In the genomic region with DNA sequence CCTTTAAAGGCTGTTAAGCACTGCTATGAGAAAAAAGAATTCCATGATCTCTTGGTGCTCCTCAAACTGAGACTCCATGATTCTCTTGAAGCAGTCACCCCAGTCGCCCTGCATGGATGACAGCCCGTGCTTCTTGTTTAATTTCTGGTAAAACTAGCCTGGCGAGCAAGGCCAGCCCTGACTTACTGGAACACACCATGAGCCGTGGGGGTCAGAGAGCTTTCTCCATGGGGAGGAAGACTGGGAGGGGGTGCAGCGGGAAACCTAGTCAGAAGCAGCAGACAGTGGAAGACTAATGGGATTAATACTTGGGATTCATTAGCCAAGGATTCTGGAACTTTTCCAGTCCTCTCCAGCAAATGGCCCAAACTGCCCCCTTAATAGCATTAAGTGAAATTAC, we compare ENCODE assay signal across 28 cellular contexts. TPM values are rescaled to one million over a fixed set of nuclear protein-coding genes. Genes with fewer than 3 reads are reported as not detected.
DNase-seq lines count a peak whose midpoint lies in the region; ATAC-seq, FAIRE-seq and TF ChIP-seq lines count a peak whose summit lies in the region.
"Had no signal": no experiment of that assay in that cellular context is flagged by ENCODE, and none has a peak within 500 bp of the region (broad histone marks: within the 10 kb centered on the region; RNA-seq: fewer than 3 reads in every experiment).

No MANE protein-coding gene starts in this region.

- no peaks in the 10 kb centered on the region for H3K4me1 ChIP-seq in esophagus muscularis mucosa
- H3K4me1 ChIP-seq: BLaER1 treated with 17β-estradiol and CSF1 and Interleukin-3, amounts not matched to agents 10 nM and 100 nM; SJSA1 had no signal

- H3K4me3 Mint-ChIP-seq in nephron, result no peak overlapping the region
- H3K4me3 Mint-ChIP-seq: CD4-positive, alpha-beta T cell had no signal

- WGBS in esophagus muscularis mucosa, result 88% methylated on average over 5 of the region's 5 CpGs

- H3K9me3 Mint-ChIP-seq in nephron, result peaks cover 13% of the 10 kb centered on the region

- H3K36me3 ChIP-seq in esophagus muscularis mucosa, result no peaks in the 10 kb centered on the region
- H3K36me3 ChIP-seq: BLaER1 treated with 17β-estradiol and CSF1 and Interleukin-3, amounts not matched to agents 10 nM and 100 nM; MG63; SJSA1 had no signal

- no peaks in the 10 kb centered on the region for H3K27me3 ChIP-seq in esophagus muscularis mucosa
- H3K27me3 ChIP-seq: BLaER1 treated with 17β-estradiol and CSF1 and Interleukin-3, amounts not matched to agents 10 nM and 100 nM had no signal

- TF ChIP-seq EP300 in esophagus muscularis mucosa (IDR thresholded peaks at IDR 0.05), result no peak

- peaks cover 12% of the 10 kb centered on the region for H3K27me3 Mint-ChIP-seq in nephron (ENCODE audit: low read depth)

- DNase-seq in D721Med (ENCODE audit: insufficient read length, low spot score) (no peak), NCI-H524 treated with DMSO at 0.1 percent for 48 hours (lab: John Stamatoyannopoulos, UW) (peak; percentile 14), esophagus muscularis mucosa (ENCODE audit: extremely low spot score) (peak; percentile 72), urothelium cell line (ENCODE audit: low spot score) (no peak), SHP77 treated with DMSO at 0.1 percent for 48 hours (lab: John Stamatoyannopoulos, UW) (no peak)
- DNase-seq: CD4-positive, alpha-beta T cell; GM23248; H7; KG1; MG63; NCI-H1105 treated with DMSO at 0.1 percent for 48 hours; NCI-H146; NCI-H1930; NCI-H510A; NCI-H748 treated with DMSO at 0.1 percent for 48 hours; NK-92 treated with Interleukin-12 subunit alpha and Interleukin-12 subunit beta, amount 100 ng/mL, for 24 hours; PC-3 had no signal

- no peak overlapping the region for H3K27ac ChIP-seq in esophagus muscularis mucosa (replicated peaks in 1 of 4)
- H3K27ac ChIP-seq: BLaER1 treated with 17β-estradiol and CSF1 and Interleukin-3, amounts not matched to agents 10 nM and 100 nM; GM23248; SJSA1 had no signal

- TF ChIP-seq CTCF in D721Med (IDR thresholded peaks at IDR 0.05; ENCODE audit: insufficient read depth, missing control alignments) (no peak), esophagus muscularis mucosa (IDR thresholded peaks at IDR 0.05) (no peak), nephron (IDR thresholded peaks at IDR 0.05; ENCODE audit: unreplicated experiment in 3 of 3) (no peak)

- H3K27ac Mint-ChIP-seq in nephron, result peak overlapping the region in 2 of 3 experiments; percentile 22 to 81
- H3K27ac Mint-ChIP-seq: CD4-positive, alpha-beta T cell had no signal

- H3K36me3 Mint-ChIP-seq in nephron (ENCODE audit: low read depth), result no peaks in the 10 kb centered on the region

- FAIRE-seq in D721Med (lab: Jason Lieb, UNC), result peak; percentile 86
- FAIRE-seq in urothelium cell line (lab: Jason Lieb, UNC), result no peak
- FAIRE-seq: A204.1, G401.6, GM19239 had no signal

- no peak overlapping the region for H3K4me3 ChIP-seq in esophagus muscularis mucosa
- H3K4me3 ChIP-seq: BLaER1 treated with 17β-estradiol and CSF1 and Interleukin-3, amounts not matched to agents 10 nM and 100 nM; GM12878; GM23248; MG63; SJSA1 had no signal

- no peaks in the 10 kb centered on the region for H3K4me1 Mint-ChIP-seq in nephron

- no peak for ATAC-seq in GM21717 (IDR thresholded peaks at IDR 0.05; ENCODE audit: unreplicated experiment)
- no peak for ATAC-seq in GM18517 (IDR thresholded peaks at IDR 0.05; ENCODE audit: unreplicated experiment)
- ATAC-seq: GM12878, PC-3, Right ventricle myocardium inferior had no signal

- intact Hi-C loops in esophagus muscularis mucosa (cut with DNase I), result no loop called here

- TF ChIP-seq POLR2A in esophagus muscularis mucosa (IDR thresholded peaks at IDR 0.05; ENCODE audit: low read depth), result no peak

- peaks cover 0 to 18% (median 3%) of the 10 kb centered on the region in 4 donors for H3K9me3 ChIP-seq in esophagus muscularis mucosa
- H3K9me3 ChIP-seq: SJSA1 had no signal

RNA-seq across cellular contexts. Expression of gene LRRN2, which starts 57.1 kb away (rescaled TPM):
- 10 to 100 TPM in 1 of 4 donors, 1 to 10 TPM in 3; 3.6 to 15.2 (median 5.0) TPM for total RNA-seq in esophagus muscularis mucosa
- total RNA-seq: CD4-positive, alpha-beta T cell; GM12878; RPMI7951; SJSA1 had no signal

Comparison
In these comparisons a context has a peak if more than half of its experiments do, and no peak if none do; other contexts are left out.
1. DNase-seq: peak in NCI-H524 treated with DMSO at 0.1 percent for 48 hours (single experiment) and esophagus muscularis mucosa (single experiment); none in D721Med (single experiment), urothelium cell line (single experiment) and SHP77 treated with DMSO at 0.1 percent for 48 hours (single experiment).